20 cellular contexts compared by ENCODE assay signal in genomic region chr3:32884532-32885031, GRCh38.
A peak's percentile ranks its signal among the peaks of the same experiment; 100 is the strongest.
DNase-seq lines count a peak whose midpoint lies in the region; ATAC-seq and TF ChIP-seq lines count a peak whose summit lies in the region.
"Had no signal": no experiment of that assay in that cellular context is flagged by ENCODE, and none has a peak within 500 bp of the region (broad histone marks: within the 10 kb centered on the region; RNA-seq: fewer than 3 reads in every experiment).

No MANE protein-coding gene starts in this region.

- no peak overlapping the region for H3K9ac ChIP-seq in mesendoderm (ENCODE audit: low read length)

- H3K27ac ChIP-seq in mesendoderm (ENCODE audit: low read depth, low read length): no peak overlapping the region
- H3K27ac ChIP-seq: 22Rv1, Peyer's patch had no signal

- peak overlapping the region; percentile 26 for H3K27ac Mint-ChIP-seq in activated naive CD4-positive, alpha-beta T cell treated with anti-CD3 and anti-CD28 coated beads, Interleukin-2, amount 10 ng/mL, durations not matched to agents 7 days and 5 days
- H3K27ac Mint-ChIP-seq in T-helper 17 cell (peak overlapping the region; percentile 43), progenitor cell of endocrine pancreas (peak overlapping the region; percentile 26)
- H3K27ac Mint-ChIP-seq: IgD-negative memory B cell had no signal

- H3K23ac ChIP-seq in mesendoderm (ENCODE audit: low read length): no peak overlapping the region

- peaks cover 28% of the 10 kb centered on the region for H3K4me1 Mint-ChIP-seq in activated naive CD4-positive, alpha-beta T cell treated with anti-CD3 and anti-CD28 coated beads, Interleukin-2, amount 10 ng/mL, durations not matched to agents 7 days and 5 days
- H3K4me1 Mint-ChIP-seq in T-helper 17 cell: peaks cover 16% of the 10 kb centered on the region
- H3K4me1 Mint-ChIP-seq in progenitor cell of endocrine pancreas (ENCODE audit: low read depth): peaks cover 37% of the 10 kb centered on the region

- H4K8ac ChIP-seq in mesendoderm (ENCODE audit: low read depth, low read length): no peak overlapping the region

- no peaks in the 10 kb centered on the region for H3K9me3 Mint-ChIP-seq in activated naive CD4-positive, alpha-beta T cell treated with anti-CD3 and anti-CD28 coated beads, Interleukin-2, amount 10 ng/mL, durations not matched to agents 7 days and 5 days
- H3K9me3 Mint-ChIP-seq in progenitor cell of endocrine pancreas (ENCODE audit: low read depth): no peaks in the 10 kb centered on the region
- H3K9me3 Mint-ChIP-seq: IgD-negative memory B cell had no signal

- CTCF ChIA-PET in activated naive CD4-positive, alpha-beta T cell treated with anti-CD3 and anti-CD28 coated beads, Interleukin-2, amount 10 ng/mL, durations not matched to agents 7 days and 5 days (lab: Charles Lee): no interaction called here

- H3K27me3 ChIP-seq in mesendoderm (ENCODE audit: insufficient read depth, low read length, poor library complexity): no peaks in the 10 kb centered on the region
- H3K27me3 ChIP-seq: Peyer's patch had no signal

- H3K36me3 Mint-ChIP-seq in activated naive CD4-positive, alpha-beta T cell treated with anti-CD3 and anti-CD28 coated beads, Interleukin-2, amount 10 ng/mL, durations not matched to agents 7 days and 5 days: no peaks in the 10 kb centered on the region
- H3K36me3 Mint-ChIP-seq in T-helper 17 cell (ENCODE audit: low read depth) (no peaks in the 10 kb centered on the region), progenitor cell of endocrine pancreas (ENCODE audit: insufficient read depth) (peaks cover 10% of the 10 kb centered on the region)

- no peak for TF ChIP-seq CTCF in progenitor cell of endocrine pancreas (IDR thresholded peaks at IDR 0.05; ENCODE audit: unreplicated experiment)

- H2AK5ac ChIP-seq in mesendoderm (ENCODE audit: low read length): no peak overlapping the region

- H3K36me3 ChIP-seq in mesendoderm (ENCODE audit: control insufficient read depth, insufficient read depth, low read length): peaks cover 23% of the 10 kb centered on the region
- H3K36me3 ChIP-seq: Peyer's patch had no signal

- H3K4me3 Mint-ChIP-seq in activated naive CD4-positive, alpha-beta T cell treated with anti-CD3 and anti-CD28 coated beads, Interleukin-2, amount 10 ng/mL, durations not matched to agents 7 days and 5 days: no peak overlapping the region
- H3K4me3 Mint-ChIP-seq in T-helper 17 cell (no peak overlapping the region), progenitor cell of endocrine pancreas (ENCODE audit: low read depth) (no peak overlapping the region)
- H3K4me3 Mint-ChIP-seq: IgD-negative memory B cell had no signal

- H3K4me3 ChIP-seq in mesendoderm (ENCODE audit: low read length): no peak overlapping the region
- H3K4me3 ChIP-seq: Peyer's patch had no signal

- no peaks in the 10 kb centered on the region for H3K9me3 ChIP-seq in T-helper 17 cell (ENCODE audit: control insufficient read depth, low read length, poor library complexity, severe bottlenecking)
- H3K9me3 ChIP-seq: Peyer's patch had no signal

- H4K5ac ChIP-seq in mesendoderm (ENCODE audit: low read length): no peak overlapping the region

- WGBS in mesendoderm (ENCODE audit: extremely low coverage, insufficient coverage, low lambda C conversion rate): no CpG with 5 or more reads among the region's 3 CpGs

- H3K4me2 ChIP-seq in mesendoderm (ENCODE audit: low read length): no peak overlapping the region

- H3K27me3 Mint-ChIP-seq in activated naive CD4-positive, alpha-beta T cell treated with anti-CD3 and anti-CD28 coated beads, Interleukin-2, amount 10 ng/mL, durations not matched to agents 7 days and 5 days: peaks cover 45% of the 10 kb centered on the region
- H3K27me3 Mint-ChIP-seq in T-helper 17 cell (peaks cover 5% of the 10 kb centered on the region), progenitor cell of endocrine pancreas (no peaks in the 10 kb centered on the region)

- H3K56ac ChIP-seq in mesendoderm (ENCODE audit: low read length): peak overlapping the region; percentile 7

- peaks cover 65% of the 10 kb centered on the region for H3K79me2 ChIP-seq in mesendoderm (ENCODE audit: control insufficient read depth, insufficient read depth, low read length)

- H3K18ac ChIP-seq in mesendoderm (ENCODE audit: low read length): no peak overlapping the region

- no peak overlapping the region for H3K4ac ChIP-seq in mesendoderm (ENCODE audit: low read depth, low read length)

- no peak overlapping the region for H2BK5ac ChIP-seq in mesendoderm (ENCODE audit: low read length)

- H2BK120ac ChIP-seq in mesendoderm (ENCODE audit: low read depth, low read length): no peak overlapping the region

- no peaks in the 10 kb centered on the region for H3K4me1 ChIP-seq in mesendoderm (ENCODE audit: control insufficient read depth, low read depth, low read length)
- H3K4me1 ChIP-seq: Peyer's patch had no signal

- peaks cover 42% of the 10 kb centered on the region for H3K79me1 ChIP-seq in mesendoderm (ENCODE audit: low read length)

- ATAC-seq in T-helper 17 cell (no peak), GM19467 (IDR thresholded peaks at IDR 0.05; ENCODE audit: unreplicated experiment) (no peak)
- ATAC-seq: HCT116 had no signal

- DNase-seq in activated naive CD4-positive, alpha-beta T cell treated with anti-CD3 and anti-CD28 coated beads, Interleukin-2, amount 10 ng/mL, durations not matched to agents 7 days and 5 days: no peak
- DNase-seq in activated naive CD4-positive, alpha-beta T cell (lab: John Stamatoyannopoulos, UW): no peak
- DNase-seq in T-helper 17 cell (no peak), mesendoderm (no peak), progenitor cell of endocrine pancreas (ENCODE audit: low spot score, unreplicated experiment) (no peak), OCI-M2 (lab: John Stamatoyannopoulos, UW; ENCODE audit: unreplicated experiment) (no peak), AG20443 (ENCODE audit: low spot score) (no peak)
- DNase-seq: NCI-H1048, NCI-H1417, NCI-H1694, NCI-H2029 treated with DMSO at 0.1 percent for 48 hours, NCI-H226, NCI-H510A, NCI-H69, SHP77 treated with DMSO at 0.1 percent for 48 hours had no signal

- no peak overlapping the region for H2BK15ac ChIP-seq in mesendoderm (replicated peaks; ENCODE audit: low read depth)
